22 cellular contexts compared by ENCODE assay signal in the genomic region with DNA sequence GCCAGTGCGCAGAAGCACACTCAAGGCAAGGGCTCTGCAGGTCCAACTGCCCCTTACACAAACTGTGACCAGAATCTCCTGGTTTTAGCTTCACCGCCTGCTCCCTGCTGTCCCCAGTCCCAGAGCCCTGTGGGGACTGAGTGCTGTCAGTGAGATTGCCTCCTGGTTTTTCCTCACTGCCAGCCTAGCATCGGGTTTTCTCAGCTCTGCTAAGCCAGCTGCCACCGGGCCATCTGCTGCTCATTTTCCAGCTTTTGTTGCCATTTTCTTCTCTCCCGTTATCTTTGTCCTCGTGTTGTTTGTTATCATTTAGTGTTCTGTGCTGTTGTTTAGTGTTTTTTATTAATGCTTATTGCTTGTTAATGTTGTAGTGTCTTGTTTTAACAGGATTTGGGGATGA.
DNase-seq lines count a peak whose midpoint lies in the region; ATAC-seq and TF ChIP-seq lines count a peak whose summit lies in the region.
"Had no signal": no experiment of that assay in that cellular context is flagged by ENCODE, and none has a peak within 500 bp of the region (broad histone marks: within the 10 kb centered on the region; RNA-seq: fewer than 3 reads in every experiment).

No MANE protein-coding gene starts in this region.

- H3K4me1 Mint-ChIP-seq in activated naive CD4-positive, alpha-beta T cell treated with anti-CD3 and anti-CD28 coated beads for 36 hours (ENCODE audit: low read depth) = peaks cover 6% of the 10 kb centered on the region
- no peaks in the 10 kb centered on the region for H3K4me1 Mint-ChIP-seq in Calu3 (ENCODE audit: low read depth, unreplicated experiment)

- no peak overlapping the region for H3K4me3 ChIP-seq in dorsolateral prefrontal cortex
- H3K4me3 ChIP-seq in trophoblast cell (ENCODE audit: low read depth, low read length) = peak overlapping the region; percentile 14
- H3K4me3 ChIP-seq in ascending aorta = no peak overlapping the region
- H3K4me3 ChIP-seq: breast epithelium, esophagus muscularis mucosa, left ventricle myocardium inferior, ovary, upper lobe of right lung had no signal

- no peak overlapping the region for H4K8ac ChIP-seq in trophoblast cell (ENCODE audit: low read depth, low read length)

- no peak for DNase-seq in activated naive CD4-positive, alpha-beta T cell treated with anti-CD3 and anti-CD28 coated beads for 36 hours
- DNase-seq in activated naive CD4-positive, alpha-beta T cell treated with anti-CD3 and anti-CD28 coated beads, Interleukin-2, amount 50 U/mL, for 16 hours = no peak
- DNase-seq in NCI-H524 treated with DMSO at 0.1 percent for 48 hours (lab: John Stamatoyannopoulos, UW) = peak; percentile 96
- peak in 3 of 10 donors; percentile 36 to 84 (median 48) for DNase-seq in dorsolateral prefrontal cortex
- no peak for DNase-seq in trophoblast cell
- DNase-seq in ascending aorta (ENCODE audit: low spot score in 2 of 2) = no peak
- no peak for DNase-seq in Calu3
- DNase-seq: ACHN; activated CD4-positive, alpha-beta T cell treated with anti-CD3 and anti-CD28 coated beads for 48 hours; activated T-cell treated with anti-CD3 and anti-CD28 coated beads for 4 hours; EL; HCEC 1CT; left ventricle myocardium inferior; NCI-H226; ovary; stimulated activated CD4-positive, alpha-beta T cell treated with anti-CD3 and anti-CD28 coated beads, Interleukin-1b, Interleukin-23, amount 100 ng/mL, for 48 hours; upper lobe of right lung had no signal

- no peaks in the 10 kb centered on the region for H3K27me3 Mint-ChIP-seq in activated naive CD4-positive, alpha-beta T cell treated with anti-CD3 and anti-CD28 coated beads for 36 hours (ENCODE audit: low read depth)
- H3K27me3 Mint-ChIP-seq in Calu3 (ENCODE audit: unreplicated experiment) = no peaks in the 10 kb centered on the region
- H3K27me3 Mint-ChIP-seq: activated naive CD8-positive, alpha-beta T cell treated with anti-CD3 and anti-CD28 coated beads, Interleukin-2, amount 10 ng/mL, durations not matched to agents 7 days and 5 days; stimulated activated naive CD8-positive, alpha-beta T cell treated with anti-CD3 and anti-CD28 coated beads, Interleukin-15, Interleukin-2, amounts not matched to agents 100 ng/mL and 50 ng/mL, for 24 hours had no signal

- intact Hi-C loops in activated naive CD4-positive, alpha-beta T cell treated with anti-CD3 and anti-CD28 coated beads for 36 hours (cut with micrococcal nuclease) = no loop called here
- intact Hi-C loops in dorsolateral prefrontal cortex (cut with DNase I) = no loop called here
- intact Hi-C loops in ascending aorta (cut with DNase I) = no loop called here
- intact Hi-C loops in Calu3 (cut with micrococcal nuclease; ENCODE audit: unreplicated experiment) = no loop called here

- H3K36me3 ChIP-seq in trophoblast cell (ENCODE audit: control insufficient read depth in 1 of 2, insufficient read depth in 2 of 2, low read length in 2 of 2) = peaks cover 42 to 49% of the 10 kb centered on the region in 2 experiments
- H3K36me3 ChIP-seq in ascending aorta = peaks cover 54 to 77% of the 10 kb centered on the region in 2 donors
- H3K36me3 ChIP-seq: breast epithelium, ovary had no signal

- no peak overlapping the region for H3K4me3 Mint-ChIP-seq in activated naive CD4-positive, alpha-beta T cell treated with anti-CD3 and anti-CD28 coated beads for 36 hours
- H3K4me3 Mint-ChIP-seq in Calu3 (ENCODE audit: low read depth, unreplicated experiment) = no peak overlapping the region
- H3K4me3 Mint-ChIP-seq: activated naive CD8-positive, alpha-beta T cell treated with anti-CD3 and anti-CD28 coated beads, Interleukin-2, amount 10 ng/mL, durations not matched to agents 7 days and 5 days; stimulated activated naive CD8-positive, alpha-beta T cell treated with anti-CD3 and anti-CD28 coated beads, Interleukin-15, Interleukin-2, amounts not matched to agents 100 ng/mL and 50 ng/mL, for 24 hours had no signal

- H4K12ac ChIP-seq in trophoblast cell (ENCODE audit: low read depth, low read length) = peak overlapping the region; percentile 47

- no peak overlapping the region for H3K4me2 ChIP-seq in trophoblast cell (ENCODE audit: low read length)

- no peak overlapping the region for H2AFZ ChIP-seq in trophoblast cell (ENCODE audit: insufficient read depth, low read length, poor library complexity)

- H3K27ac ChIP-seq in dorsolateral prefrontal cortex (peak overlapping the region in 48 of 59 donors; percentile 2 to 82 (median 56)), trophoblast cell (ENCODE audit: low read depth, low read length) (no peak overlapping the region), ascending aorta (no peak overlapping the region)
- H3K27ac ChIP-seq: breast epithelium, esophagus muscularis mucosa, left ventricle myocardium inferior, upper lobe of right lung had no signal

- TF ChIP-seq CTCF in dorsolateral prefrontal cortex (IDR thresholded peaks at IDR 0.05 in 54 of 56, conservative IDR thresholded peaks at IDR 0.05 in 2 of 56; ENCODE audit: low read depth in 1 of 56, partially characterized antibody in 56 of 56) (no peak), ascending aorta (IDR thresholded peaks at IDR 0.05) (no peak), Calu3 (IDR thresholded peaks at IDR 0.05; ENCODE audit: unreplicated experiment) (no peak)

- peak overlapping the region; percentile 1 for H3K27ac Mint-ChIP-seq in activated naive CD4-positive, alpha-beta T cell treated with anti-CD3 and anti-CD28 coated beads for 36 hours
- H3K27ac Mint-ChIP-seq in Calu3 (ENCODE audit: unreplicated experiment) = no peak overlapping the region
- H3K27ac Mint-ChIP-seq: stimulated activated naive CD8-positive, alpha-beta T cell treated with anti-CD3 and anti-CD28 coated beads, Interleukin-15, Interleukin-2, amounts not matched to agents 100 ng/mL and 50 ng/mL, for 24 hours had no signal

- peaks cover 0 to under 1% of the 10 kb centered on the region in 2 experiments for H3K4me1 ChIP-seq in trophoblast cell (ENCODE audit: control insufficient read depth in 1 of 2, insufficient read depth in 2 of 2, low read length in 2 of 2)
- H3K4me1 ChIP-seq in ascending aorta = no peaks in the 10 kb centered on the region
- H3K4me1 ChIP-seq: breast epithelium, esophagus muscularis mucosa, left ventricle myocardium inferior, upper lobe of right lung had no signal

- H2BK5ac ChIP-seq in trophoblast cell (ENCODE audit: low read depth, low read length, poor library complexity) = no peak overlapping the region

- H3K9me3 ChIP-seq in trophoblast cell (ENCODE audit: insufficient read depth, low read depth, low read length) (no peaks in the 10 kb centered on the region), ascending aorta (no peaks in the 10 kb centered on the region)
- H3K9me3 ChIP-seq: breast epithelium, esophagus muscularis mucosa, left ventricle myocardium inferior, ovary, upper lobe of right lung had no signal

- no peaks in the 10 kb centered on the region for H3K79me2 ChIP-seq in trophoblast cell (ENCODE audit: control insufficient read depth, insufficient read depth, low read length, poor library complexity)

- H2BK120ac ChIP-seq in trophoblast cell (ENCODE audit: insufficient read depth, low read length, poor library complexity) = no peak overlapping the region

- BruUV-seq in Calu3 (replicated peaks; lab: Mats Ljungman, UMichigan) = no TSS peak

- no peak overlapping the region for H2BK12ac ChIP-seq in trophoblast cell (ENCODE audit: low read length)

- H3K9me3 Mint-ChIP-seq in activated naive CD4-positive, alpha-beta T cell treated with anti-CD3 and anti-CD28 coated beads for 36 hours = peaks cover 2% of the 10 kb centered on the region
- no peaks in the 10 kb centered on the region for H3K9me3 Mint-ChIP-seq in Calu3 (ENCODE audit: low read depth, unreplicated experiment)
- H3K9me3 Mint-ChIP-seq: stimulated activated naive CD8-positive, alpha-beta T cell treated with anti-CD3 and anti-CD28 coated beads, Interleukin-15, Interleukin-2, amounts not matched to agents 100 ng/mL and 50 ng/mL, for 24 hours had no signal

- no peak overlapping the region for H3K9ac ChIP-seq in trophoblast cell (ENCODE audit: low read length)

- CTCF ChIA-PET in activated naive CD4-positive, alpha-beta T cell treated with anti-CD3 and anti-CD28 coated beads for 36 hours (lab: Charles Lee) = interaction anchor here (0.9 to 1.2 kb wide), 2 partner anchors 249 to 297 kb away, joined by 3 read pairs; no protein-coding TSS in a partner anchor
- CTCF ChIA-PET in Calu3 (lab: Charles Lee) = interaction anchor here (1.2 kb wide), 1 partner anchor 10 kb away, joined by 3 read pairs; no protein-coding TSS in a partner anchor

- no peaks in the 10 kb centered on the region for H3K27me3 ChIP-seq in dorsolateral prefrontal cortex
- H3K27me3 ChIP-seq in trophoblast cell (ENCODE audit: insufficient read depth, low read length) = no peaks in the 10 kb centered on the region
- no peaks in the 10 kb centered on the region for H3K27me3 ChIP-seq in ascending aorta
- H3K27me3 ChIP-seq: breast epithelium, esophagus muscularis mucosa, ovary, upper lobe of right lung had no signal

- ATAC-seq in HG03045 (IDR thresholded peaks at IDR 0.05; ENCODE audit: unreplicated experiment) = no peak
- ATAC-seq: upper lobe of right lung had no signal

- no peak overlapping the region for H3K18ac ChIP-seq in trophoblast cell (ENCODE audit: low read length)

- no CpG with 5 or more reads among the region's 6 CpGs for WGBS in trophoblast cell (ENCODE audit: extremely low coverage, insufficient coverage, insufficient read length)

- H3K14ac ChIP-seq in trophoblast cell (ENCODE audit: low read length) = no peak overlapping the region

- H3K79me1 ChIP-seq in trophoblast cell (ENCODE audit: low read length) = peaks cover 4% of the 10 kb centered on the region

- no peak overlapping the region for H2AK5ac ChIP-seq in trophoblast cell (ENCODE audit: low read length)

- H3K4ac ChIP-seq in trophoblast cell (ENCODE audit: low read depth, low read length) = no peak overlapping the region

- no peak overlapping the region for H3K23ac ChIP-seq in trophoblast cell (ENCODE audit: low read length)

- H4K91ac ChIP-seq in trophoblast cell (ENCODE audit: low read depth, low read length) = no peak overlapping the region

- peaks cover 31% of the 10 kb centered on the region for H3K36me3 Mint-ChIP-seq in activated naive CD4-positive, alpha-beta T cell treated with anti-CD3 and anti-CD28 coated beads for 36 hours (ENCODE audit: low read depth)
- H3K36me3 Mint-ChIP-seq in Calu3 (ENCODE audit: insufficient read depth, unreplicated experiment) = peaks cover 4% of the 10 kb centered on the region

Comparison
In these comparisons a context has a peak if more than half of its experiments do, and no peak if none do; other contexts are left out.
1. H3K27ac ChIP-seq: peak in dorsolateral prefrontal cortex (48 of 59); none in trophoblast cell (single experiment) and ascending aorta (0 of 2).